17 cellular contexts compared by ENCODE assay signal in genomic region chr10:114955984-114956383, GRCh38. TPM values are rescaled to one million over a fixed set of nuclear protein-coding genes. Genes with fewer than 3 reads are reported as not detected.
A peak's percentile ranks its signal among the peaks of the same experiment; 100 is the strongest.
DNase-seq lines count a peak whose midpoint lies in the region; ATAC-seq and TF ChIP-seq lines count a peak whose summit lies in the region.
"Had no signal": no experiment of that assay in that cellular context is flagged by ENCODE, and none has a peak within 500 bp of the region (broad histone marks: within the 10 kb centered on the region; RNA-seq: fewer than 3 reads in every experiment).

No MANE protein-coding gene starts in this region.

- H3K4me1 ChIP-seq in GM23338 (ENCODE audit: insufficient read depth) (no peaks in the 10 kb centered on the region), endodermal cell (ENCODE audit: control insufficient read depth, insufficient read depth, low read length) (no peaks in the 10 kb centered on the region)
- H3K4me1 ChIP-seq: SJSA1 had no signal

- H3K27ac ChIP-seq in GM23338 (ENCODE audit: low read depth): no peak overlapping the region
- no peak overlapping the region for H3K27ac ChIP-seq in endodermal cell (ENCODE audit: low read depth, low read length)
- H3K27ac ChIP-seq: SJSA1 had no signal

- H3K27ac Mint-ChIP-seq in GM23338: no peak overlapping the region
- peak overlapping the region; percentile 48 for H3K27ac Mint-ChIP-seq in endodermal cell
- peak overlapping the region; percentile 17 for H3K27ac Mint-ChIP-seq in progenitor cell of endocrine pancreas

- H3K27me3 Mint-ChIP-seq in GM23338 (ENCODE audit: insufficient read depth, low read depth, poor library complexity) (no peaks in the 10 kb centered on the region), endodermal cell (ENCODE audit: insufficient read depth) (no peaks in the 10 kb centered on the region), progenitor cell of endocrine pancreas (no peaks in the 10 kb centered on the region)

- H3F3A ChIP-seq in GM23338 (replicated peaks; ENCODE audit: low read depth): no peaks in the 10 kb centered on the region

- no peaks in the 10 kb centered on the region for H3K9me3 Mint-ChIP-seq in GM23338
- no peaks in the 10 kb centered on the region for H3K9me3 Mint-ChIP-seq in endodermal cell
- H3K9me3 Mint-ChIP-seq in progenitor cell of endocrine pancreas (ENCODE audit: low read depth): no peaks in the 10 kb centered on the region

- H3K36me3 ChIP-seq in GM23338 (ENCODE audit: insufficient read depth) (no peaks in the 10 kb centered on the region), endodermal cell (ENCODE audit: control insufficient read depth, insufficient read depth, low read length) (peaks cover 57% of the 10 kb centered on the region)

- no peak overlapping the region for H3K9ac ChIP-seq in endodermal cell (ENCODE audit: extremely low read depth, low read length, poor library complexity, severe bottlenecking)

- H3K27me3 ChIP-seq in GM23338 (ENCODE audit: insufficient read depth) (no peaks in the 10 kb centered on the region), endodermal cell (ENCODE audit: control insufficient read depth, insufficient read depth, low read length, poor library complexity, severe bottlenecking) (no peaks in the 10 kb centered on the region)
- H3K27me3 ChIP-seq: BE2C, SJSA1 had no signal

- no peak overlapping the region for H3K4me3 Mint-ChIP-seq in GM23338
- H3K4me3 Mint-ChIP-seq in endodermal cell: no peak overlapping the region
- no peak overlapping the region for H3K4me3 Mint-ChIP-seq in progenitor cell of endocrine pancreas (ENCODE audit: low read depth)

- no peaks in the 10 kb centered on the region for H3K9me3 ChIP-seq in endodermal cell (ENCODE audit: control insufficient read depth, low read length)
- H3K9me3 ChIP-seq: BE2C, SJSA1 had no signal

- H3K9me2 ChIP-seq in GM23338 (ENCODE audit: insufficient read depth): no peaks in the 10 kb centered on the region

- 85 to 92% methylated on average over 1 to 4 of the region's 4 CpGs for WGBS in endodermal cell (ENCODE audit: insufficient coverage in 1 of 2, insufficient read length in 1 of 2), 2 experiments

- peak; percentile 79 for ATAC-seq in GM23338
- ATAC-seq in SK-N-SH treated with all-trans-retinoic acid at 6 μM for 48 hours: peak; percentile 10; the same call in 1 of the 3 replicates
- no peak for ATAC-seq in GM19328 (IDR thresholded peaks at IDR 0.05; ENCODE audit: unreplicated experiment)

- H3K4me3 ChIP-seq in GM23338 (no peak overlapping the region), endodermal cell (ENCODE audit: low read length) (no peak overlapping the region)
- H3K4me3 ChIP-seq: SJSA1 had no signal

- no peaks in the 10 kb centered on the region; the same call in none of the 2 replicates for H4K20me1 ChIP-seq in GM23338 (replicated peaks; ENCODE audit: insufficient read depth)

- no peak overlapping the region for H2AFZ ChIP-seq in GM23338

- no peak for TF ChIP-seq CTCF in GM23338 (conservative IDR thresholded peaks at IDR 0.05; ENCODE audit: low read depth in 2 of 2)
- no peak for TF ChIP-seq CTCF in endodermal cell (conservative IDR thresholded peaks at IDR 0.05)
- no peak for TF ChIP-seq CTCF in progenitor cell of endocrine pancreas (IDR thresholded peaks at IDR 0.05; ENCODE audit: unreplicated experiment)

- no peak overlapping the region for H3K4me2 ChIP-seq in GM23338

- peak; percentile 35 for DNase-seq in GM23338 (ENCODE audit: low spot score)
- DNase-seq in endodermal cell: no peak
- DNase-seq in progenitor cell of endocrine pancreas (ENCODE audit: low spot score, unreplicated experiment): no peak
- no peak for DNase-seq in NCI-H2171 treated with DMSO at 0.1 percent for 48 hours (lab: John Stamatoyannopoulos, UW)
- no peak for DNase-seq in NCI-H446 (lab: John Stamatoyannopoulos, UW)
- DNase-seq: BE2C, COR-L47, DMS79 treated with DMSO at 0.1 percent for 48 hours, IMR-90, MV-4-11, NCI-H1105 treated with DMSO at 0.1 percent for 48 hours, NCI-H2029 treated with DMSO at 0.1 percent for 48 hours, NCI-H345, NCI-H524 treated with DMSO at 0.1 percent for 48 hours had no signal

- peaks cover 75% of the 10 kb centered on the region for H3K79me2 ChIP-seq in GM23338 (replicated peaks; ENCODE audit: insufficient read depth)

- H3K36me3 Mint-ChIP-seq in GM23338 (ENCODE audit: low read depth) (peaks cover 11% of the 10 kb centered on the region; the same call in 2 of the 3 replicates), endodermal cell (ENCODE audit: low read depth) (peaks cover 23% of the 10 kb centered on the region), progenitor cell of endocrine pancreas (ENCODE audit: insufficient read depth) (peaks cover 15% of the 10 kb centered on the region)

- H3K4me1 Mint-ChIP-seq in GM23338 (peaks cover 6% of the 10 kb centered on the region; the same call in 2 of the 3 replicates), endodermal cell (no peaks in the 10 kb centered on the region), progenitor cell of endocrine pancreas (ENCODE audit: low read depth) (no peaks in the 10 kb centered on the region)

TF ChIP-seq in GM23338, 12 proteins besides CTCF, POLR2A, EP300 and RAD21:
- TF ChIP-seq POLR2AphosphoS5 (IDR thresholded peaks at IDR 0.05; ENCODE audit: low read depth): no peak

TF ChIP-seq in SK-N-SH treated with all-trans-retinoic acid at 6 μM for 48 hours, 23 proteins besides CTCF, POLR2A, EP300 and RAD21 (continues in another document):
- TF ChIP-seq ZNF70 (CRISPR knock-in tag; IDR thresholded peaks at IDR 0.05): no peak
- no peak for TF ChIP-seq CREB5 (CRISPR knock-in tag; IDR thresholded peaks at IDR 0.05; ENCODE audit: low read depth)
- no peak for TF ChIP-seq BACH2 (CRISPR knock-in tag; IDR thresholded peaks at IDR 0.05; ENCODE audit: borderline replicate concordance)
- no peak for TF ChIP-seq TSHZ2 (CRISPR knock-in tag; IDR thresholded peaks at IDR 0.05)
- no peak for TF ChIP-seq POU6F1 (CRISPR knock-in tag; IDR thresholded peaks at IDR 0.05; ENCODE audit: borderline replicate concordance, low read depth)

RNA-seq across cellular contexts. Expression of gene TRUB1, which starts 18.0 kb away (rescaled TPM):
- total RNA-seq in GM23338 (2014; rRNA removed; shearing (Covaris generic)): 32.7 and 34.5 TPM in 2 replicates
- 15.0 and 15.5 TPM in 2 replicates for polyA plus RNA-seq in GM23338 (2016; fragmentation: Nextera tagmentation; extraction: Ambion mirVana)
- total RNA-seq in endodermal cell (10 to 100 TPM; 18.5 to 18.8 TPM), progenitor cell of endocrine pancreas (21.2 and 25.3 TPM in 2 replicates)
- 24.8 TPM for polyA plus RNA-seq in endodermal cell (2013, experiment 1 of 2)
- 22.6 TPM for polyA plus RNA-seq in endodermal cell (2013, experiment 2 of 2)
